Comparison of ENCODE assay signal across 1 cellular context in the genomic region with DNA sequence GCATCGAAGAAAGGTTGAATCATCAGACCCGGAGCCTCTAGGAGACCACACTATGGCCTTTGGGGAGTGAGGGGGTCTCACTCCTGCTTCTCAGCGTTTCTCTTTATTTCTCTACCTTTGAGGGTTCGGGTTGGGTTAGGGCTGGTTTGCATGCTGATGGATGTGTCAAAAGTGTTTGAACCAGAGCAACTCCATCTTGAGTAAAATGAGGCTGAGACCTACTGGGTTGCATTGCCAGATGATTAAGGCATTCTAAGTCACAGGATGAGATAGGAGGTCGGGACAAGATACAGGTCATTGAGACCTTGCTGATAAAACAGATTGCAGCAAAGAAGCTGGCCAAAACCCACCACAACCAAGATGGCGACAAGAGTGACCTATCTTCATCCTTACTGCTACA.
TF ChIP-seq lines count a peak whose summit lies in the region.

No MANE protein-coding gene starts in this region.

TF ChIP-seq in GM12878, 131 proteins besides CTCF, POLR2A, EP300 and RAD21:
- TF ChIP-seq IKZF1 (conservative IDR thresholded peaks at IDR 0.05) (no peak), RFX5 (IDR thresholded peaks at IDR 0.05; ENCODE audit: low read depth, low read length) (no peak), SPI1 (IDR thresholded peaks at IDR 0.05; ENCODE audit: borderline replicate concordance, insufficient read depth, low read depth, low read length) (no peak), ZNF592 (IDR thresholded peaks at IDR 0.05) (peak; percentile 99), ZNF687 (IDR thresholded peaks at IDR 0.05) (peak; percentile 99), CHD2 (IDR thresholded peaks at IDR 0.05; ENCODE audit: borderline replicate concordance, low read depth, low read length) (no peak), PAX5 (IDR thresholded peaks at IDR 0.05; ENCODE audit: borderline replicate concordance, low read depth, low read length) (no peak), YY1 (IDR thresholded peaks at IDR 0.05; ENCODE audit: low read depth, low read length) (peak; percentile 45; the same call in 1 of the 2 replicates)
- TF ChIP-seq, protein P1, sequence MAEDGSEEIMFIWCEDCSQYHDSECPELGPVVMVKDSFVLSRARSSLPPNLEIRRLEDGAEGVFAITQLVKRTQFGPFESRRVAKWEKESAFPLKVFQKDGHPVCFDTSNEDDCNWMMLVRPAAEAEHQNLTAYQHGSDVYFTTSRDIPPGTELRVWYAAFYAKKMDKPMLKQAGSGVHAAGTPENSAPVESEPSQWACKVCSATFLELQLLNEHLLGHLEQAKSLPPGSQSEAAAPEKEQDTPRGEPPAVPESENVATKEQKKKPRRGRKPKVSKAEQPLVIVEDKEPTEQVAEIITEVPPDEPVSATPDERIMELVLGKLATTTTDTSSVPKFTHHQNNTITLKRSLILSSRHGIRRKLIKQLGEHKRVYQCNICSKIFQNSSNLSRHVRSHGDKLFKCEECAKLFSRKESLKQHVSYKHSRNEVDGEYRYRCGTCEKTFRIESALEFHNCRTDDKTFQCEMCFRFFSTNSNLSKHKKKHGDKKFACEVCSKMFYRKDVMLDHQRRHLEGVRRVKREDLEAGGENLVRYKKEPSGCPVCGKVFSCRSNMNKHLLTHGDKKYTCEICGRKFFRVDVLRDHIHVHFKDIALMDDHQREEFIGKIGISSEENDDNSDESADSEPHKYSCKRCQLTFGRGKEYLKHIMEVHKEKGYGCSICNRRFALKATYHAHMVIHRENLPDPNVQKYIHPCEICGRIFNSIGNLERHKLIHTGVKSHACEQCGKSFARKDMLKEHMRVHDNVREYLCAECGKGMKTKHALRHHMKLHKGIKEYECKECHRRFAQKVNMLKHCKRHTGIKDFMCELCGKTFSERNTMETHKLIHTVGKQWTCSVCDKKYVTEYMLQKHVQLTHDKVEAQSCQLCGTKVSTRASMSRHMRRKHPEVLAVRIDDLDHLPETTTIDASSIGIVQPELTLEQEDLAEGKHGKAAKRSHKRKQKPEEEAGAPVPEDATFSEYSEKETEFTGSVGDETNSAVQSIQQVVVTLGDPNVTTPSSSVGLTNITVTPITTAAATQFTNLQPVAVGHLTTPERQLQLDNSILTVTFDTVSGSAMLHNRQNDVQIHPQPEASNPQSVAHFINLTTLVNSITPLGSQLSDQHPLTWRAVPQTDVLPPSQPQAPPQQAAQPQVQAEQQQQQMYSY (CRISPR knock-in tag; IDR thresholded peaks at IDR 0.05), result peak; percentile 89
- TF ChIP-seq, protein P2, sequence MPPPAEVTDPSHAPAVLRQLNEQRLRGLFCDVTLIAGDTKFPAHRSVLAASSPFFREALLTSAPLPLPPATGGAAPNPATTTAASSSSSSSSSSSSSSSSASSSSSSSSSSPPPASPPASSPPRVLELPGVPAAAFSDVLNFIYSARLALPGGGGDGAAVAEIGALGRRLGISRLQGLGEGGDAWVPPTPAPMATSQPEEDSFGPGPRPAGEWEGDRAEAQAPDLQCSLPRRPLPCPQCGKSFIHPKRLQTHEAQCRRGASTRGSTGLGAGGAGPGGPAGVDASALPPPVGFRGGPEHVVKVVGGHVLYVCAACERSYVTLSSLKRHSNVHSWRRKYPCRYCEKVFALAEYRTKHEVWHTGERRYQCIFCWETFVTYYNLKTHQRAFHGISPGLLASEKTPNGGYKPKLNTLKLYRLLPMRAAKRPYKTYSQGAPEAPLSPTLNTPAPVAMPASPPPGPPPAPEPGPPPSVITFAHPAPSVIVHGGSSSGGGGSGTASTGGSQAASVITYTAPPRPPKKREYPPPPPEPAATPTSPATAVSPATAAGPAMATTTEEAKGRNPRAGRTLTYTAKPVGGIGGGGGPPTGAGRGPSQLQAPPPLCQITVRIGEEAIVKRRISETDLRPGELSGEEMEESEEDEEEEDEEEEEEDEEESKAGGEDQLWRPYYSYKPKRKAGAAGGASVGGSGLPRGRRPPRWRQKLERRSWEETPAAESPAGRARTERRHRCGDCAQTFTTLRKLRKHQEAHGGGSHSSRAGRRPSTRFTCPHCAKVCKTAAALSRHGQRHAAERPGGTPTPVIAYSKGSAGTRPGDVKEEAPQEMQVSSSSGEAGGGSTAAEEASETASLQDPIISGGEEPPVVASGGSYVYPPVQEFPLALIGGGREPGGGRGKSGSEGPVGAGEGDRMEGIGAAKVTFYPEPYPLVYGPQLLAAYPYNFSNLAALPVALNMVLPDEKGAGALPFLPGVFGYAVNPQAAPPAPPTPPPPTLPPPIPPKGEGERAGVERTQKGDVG (CRISPR knock-in tag; IDR thresholded peaks at IDR 0.05), result peak; percentile 84; the same call in 1 of the 2 replicates
